ENCODE assay signal across 1 cellular context in genomic region chr11:93727985-93728791, GRCh38.
TF ChIP-seq lines count a peak whose summit lies in the region.

No MANE protein-coding gene starts in this region.

TF ChIP-seq in HEK293, 187 proteins besides CTCF, POLR2A, EP300 and RAD21 (continued from another document):
- TF ChIP-seq PRDM1 (tag by site-specific recombination; IDR thresholded peaks at IDR 0.05) (0 out of 2 replicates have a peak, but pooled peaks have one; percentile 6), ZNF561 (tag by site-specific recombination; IDR thresholded peaks at IDR 0.05; ENCODE audit: borderline replicate concordance) (no peak), TRIM28 (IDR thresholded peaks at IDR 0.05; ENCODE audit: borderline replicate concordance, low read length) (no peak), ZNF37A (tag by site-specific recombination; IDR thresholded peaks at IDR 0.05) (no peak), ZNF202 (tag by site-specific recombination; IDR thresholded peaks at IDR 0.05; ENCODE audit: borderline replicate concordance) (no peak), ZBTB20 (tag by site-specific recombination; IDR thresholded peaks at IDR 0.05) (no peak), ZNF747 (tag by site-specific recombination; IDR thresholded peaks at IDR 0.05) (no peak), BCL6B (tag by site-specific recombination; IDR thresholded peaks at IDR 0.05) (no peak), ZNF624 (tag by site-specific recombination; IDR thresholded peaks at IDR 0.05) (no peak)
